Comparison of ENCODE assay signal across 2 cellular contexts in genomic region chr7:151010002-151010306, GRCh38.
TF ChIP-seq lines count a peak whose summit lies in the region.

No MANE protein-coding gene starts in this region.

TF ChIP-seq in HEK293, 187 proteins besides CTCF, POLR2A, EP300 and RAD21:
- TF ChIP-seq ZBTB26 (tag by site-specific recombination; optimal IDR thresholded peaks at IDR 0.05), result no peak
- TF ChIP-seq ZNF341 (tag by site-specific recombination; IDR thresholded peaks at IDR 0.05; ENCODE audit: low read depth), result 0 out of 2 replicates have a peak, but pooled peaks have one; percentile 27
- no peak for TF ChIP-seq ZNF701 (tag by site-specific recombination; IDR thresholded peaks at IDR 0.05)
- TF ChIP-seq SCRT1 (tag by site-specific recombination; IDR thresholded peaks at IDR 0.05; ENCODE audit: borderline replicate concordance), result no peak
- TF ChIP-seq ZNF658 (tag by site-specific recombination; IDR thresholded peaks at IDR 0.05), result no peak
- TF ChIP-seq ZNF626 (tag by site-specific recombination; IDR thresholded peaks at IDR 0.05), result no peak

TF ChIP-seq in K562, 482 proteins besides CTCF, POLR2A, EP300 and RAD21 (continues in another document):
- TF ChIP-seq GMEB1 (CRISPR knock-in tag; IDR thresholded peaks at IDR 0.05) (no peak), ZNF282 (CRISPR knock-in tag; IDR thresholded peaks at IDR 0.05) (0 out of 2 replicates have a peak, but pooled peaks have one; percentile 59), RB1 (IDR thresholded peaks at IDR 0.05; ENCODE audit: low read depth) (0 out of 2 replicates have a peak, but pooled peaks have one; percentile 2), CREB1 (IDR thresholded peaks at IDR 0.05) (0 out of 2 replicates have a peak, but pooled peaks have one; percentile 11), CREB1 (CRISPR knock-in tag; IDR thresholded peaks at IDR 0.05) (no peak), PREB (CRISPR knock-in tag; IDR thresholded peaks at IDR 0.05) (0 out of 2 replicates have a peak, but pooled peaks have one; percentile 64), SFPQ (IDR thresholded peaks at IDR 0.05; ENCODE audit: low read depth, low read length) (no peak), ZNF165 (CRISPR knock-in tag; IDR thresholded peaks at IDR 0.05; ENCODE audit: borderline replicate concordance) (peak; percentile 18; the same call in 1 of the 2 replicates), RBFOX2 (IDR thresholded peaks at IDR 0.05; ENCODE audit: low read depth, low read length) (peak; percentile 2), HMBOX1 (IDR thresholded peaks at IDR 0.05) (no peak), THAP12 (CRISPR knock-in tag; IDR thresholded peaks at IDR 0.05) (peak; percentile 78; the same call in 1 of the 2 replicates), ZBTB40 (IDR thresholded peaks at IDR 0.05) (0 out of 2 replicates have a peak, but pooled peaks have one; percentile 9), ZBTB40 (CRISPR knock-in tag; IDR thresholded peaks at IDR 0.05) (no peak), ZBTB7A (IDR thresholded peaks at IDR 0.05; ENCODE audit: borderline replicate concordance, control insufficient read depth, low read depth, low read length) (peak; percentile 63; the same call in 1 of the 2 replicates), ZNF124 (CRISPR knock-in tag; IDR thresholded peaks at IDR 0.05) (0 out of 2 replicates have a peak, but pooled peaks have one; percentile 74), ETV5 (CRISPR knock-in tag; IDR thresholded peaks at IDR 0.05; ENCODE audit: low read depth) (0 out of 2 replicates have a peak, but pooled peaks have one; percentile 4), STAT6 (CRISPR knock-in tag; IDR thresholded peaks at IDR 0.05) (peak; percentile 27; the same call in 1 of the 2 replicates), ZNF717 (CRISPR knock-in tag; IDR thresholded peaks at IDR 0.05) (no peak), RHOXF2B (CRISPR knock-in tag; conservative IDR thresholded peaks at IDR 0.05) (0 out of 2 replicates have a peak, but pooled peaks have one; percentile 31), MAX (CRISPR knock-in tag; IDR thresholded peaks at IDR 0.05) (no peak), ZNF431 (CRISPR knock-in tag; IDR thresholded peaks at IDR 0.05) (peak; percentile 11; the same call in 1 of the 2 replicates), ATF3 (IDR thresholded peaks at IDR 0.05) (no peak), ATF3 (CRISPR knock-in tag; conservative IDR thresholded peaks at IDR 0.05) (no peak), HOMEZ (CRISPR knock-in tag; IDR thresholded peaks at IDR 0.05) (no peak)
